ENCODE assay signal across 6 cellular contexts in genomic region chr14:25820368-25820767, GRCh38.
"Had no signal": no experiment of that assay in that cellular context is flagged by ENCODE, and none has a peak within 500 bp of the region (broad histone marks: within the 10 kb centered on the region; RNA-seq: fewer than 3 reads in every experiment).

No MANE protein-coding gene starts in this region.

- H3K4me3 ChIP-seq: K562 had no signal

- FAIRE-seq: HepG2, HTR-8/SVneo, K562 had no signal

- DNase-seq: IMR-90, KBM-7, KG1 had no signal

- ATAC-seq: HepG2, K562 had no signal
